Comparison of ENCODE assay signal across 1 cellular context in genomic region chr11:106986673-106987072, GRCh38.
TF ChIP-seq lines count a peak whose summit lies in the region.

No MANE protein-coding gene starts in this region.

TF ChIP-seq in WTC11, 78 proteins besides CTCF, POLR2A, EP300 and RAD21 (continued from another document):
- TF ChIP-seq, protein P1, sequence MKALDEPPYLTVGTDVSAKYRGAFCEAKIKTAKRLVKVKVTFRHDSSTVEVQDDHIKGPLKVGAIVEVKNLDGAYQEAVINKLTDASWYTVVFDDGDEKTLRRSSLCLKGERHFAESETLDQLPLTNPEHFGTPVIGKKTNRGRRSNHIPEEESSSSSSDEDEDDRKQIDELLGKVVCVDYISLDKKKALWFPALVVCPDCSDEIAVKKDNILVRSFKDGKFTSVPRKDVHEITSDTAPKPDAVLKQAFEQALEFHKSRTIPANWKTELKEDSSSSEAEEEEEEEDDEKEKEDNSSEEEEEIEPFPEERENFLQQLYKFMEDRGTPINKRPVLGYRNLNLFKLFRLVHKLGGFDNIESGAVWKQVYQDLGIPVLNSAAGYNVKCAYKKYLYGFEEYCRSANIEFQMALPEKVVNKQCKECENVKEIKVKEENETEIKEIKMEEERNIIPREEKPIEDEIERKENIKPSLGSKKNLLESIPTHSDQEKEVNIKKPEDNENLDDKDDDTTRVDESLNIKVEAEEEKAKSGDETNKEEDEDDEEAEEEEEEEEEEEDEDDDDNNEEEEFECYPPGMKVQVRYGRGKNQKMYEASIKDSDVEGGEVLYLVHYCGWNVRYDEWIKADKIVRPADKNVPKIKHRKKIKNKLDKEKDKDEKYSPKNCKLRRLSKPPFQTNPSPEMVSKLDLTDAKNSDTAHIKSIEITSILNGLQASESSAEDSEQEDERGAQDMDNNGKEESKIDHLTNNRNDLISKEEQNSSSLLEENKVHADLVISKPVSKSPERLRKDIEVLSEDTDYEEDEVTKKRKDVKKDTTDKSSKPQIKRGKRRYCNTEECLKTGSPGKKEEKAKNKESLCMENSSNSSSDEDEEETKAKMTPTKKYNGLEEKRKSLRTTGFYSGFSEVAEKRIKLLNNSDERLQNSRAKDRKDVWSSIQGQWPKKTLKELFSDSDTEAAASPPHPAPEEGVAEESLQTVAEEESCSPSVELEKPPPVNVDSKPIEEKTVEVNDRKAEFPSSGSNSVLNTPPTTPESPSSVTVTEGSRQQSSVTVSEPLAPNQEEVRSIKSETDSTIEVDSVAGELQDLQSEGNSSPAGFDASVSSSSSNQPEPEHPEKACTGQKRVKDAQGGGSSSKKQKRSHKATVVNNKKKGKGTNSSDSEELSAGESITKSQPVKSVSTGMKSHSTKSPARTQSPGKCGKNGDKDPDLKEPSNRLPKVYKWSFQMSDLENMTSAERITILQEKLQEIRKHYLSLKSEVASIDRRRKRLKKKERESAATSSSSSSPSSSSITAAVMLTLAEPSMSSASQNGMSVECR (CRISPR knock-in tag; IDR thresholded peaks at IDR 0.05; ENCODE audit: borderline replicate concordance) = no peak
- TF ChIP-seq ZNF138 (CRISPR knock-in tag; conservative IDR thresholded peaks at IDR 0.05) (no peak), ZNF281 (CRISPR knock-in tag; IDR thresholded peaks at IDR 0.05) (no peak), PREB (CRISPR knock-in tag; IDR thresholded peaks at IDR 0.05; ENCODE audit: borderline replicate concordance) (no peak), CBFB (CRISPR knock-in tag; IDR thresholded peaks at IDR 0.05; ENCODE audit: low read depth) (no peak), HMGA2 (CRISPR knock-in tag; IDR thresholded peaks at IDR 0.05) (no peak), NR2C2 (CRISPR knock-in tag; IDR thresholded peaks at IDR 0.05) (no peak), SOX15 (CRISPR knock-in tag; IDR thresholded peaks at IDR 0.05) (no peak)
- TF ChIP-seq, protein P2, sequence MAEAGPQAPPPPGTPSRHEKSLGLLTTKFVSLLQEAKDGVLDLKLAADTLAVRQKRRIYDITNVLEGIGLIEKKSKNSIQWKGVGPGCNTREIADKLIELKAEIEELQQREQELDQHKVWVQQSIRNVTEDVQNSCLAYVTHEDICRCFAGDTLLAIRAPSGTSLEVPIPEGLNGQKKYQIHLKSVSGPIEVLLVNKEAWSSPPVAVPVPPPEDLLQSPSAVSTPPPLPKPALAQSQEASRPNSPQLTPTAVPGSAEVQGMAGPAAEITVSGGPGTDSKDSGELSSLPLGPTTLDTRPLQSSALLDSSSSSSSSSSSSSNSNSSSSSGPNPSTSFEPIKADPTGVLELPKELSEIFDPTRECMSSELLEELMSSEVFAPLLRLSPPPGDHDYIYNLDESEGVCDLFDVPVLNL (CRISPR knock-in tag; IDR thresholded peaks at IDR 0.05; ENCODE audit: borderline replicate concordance, low read depth) = no peak
